1 cellular context compared by ENCODE assay signal in the genomic region with DNA sequence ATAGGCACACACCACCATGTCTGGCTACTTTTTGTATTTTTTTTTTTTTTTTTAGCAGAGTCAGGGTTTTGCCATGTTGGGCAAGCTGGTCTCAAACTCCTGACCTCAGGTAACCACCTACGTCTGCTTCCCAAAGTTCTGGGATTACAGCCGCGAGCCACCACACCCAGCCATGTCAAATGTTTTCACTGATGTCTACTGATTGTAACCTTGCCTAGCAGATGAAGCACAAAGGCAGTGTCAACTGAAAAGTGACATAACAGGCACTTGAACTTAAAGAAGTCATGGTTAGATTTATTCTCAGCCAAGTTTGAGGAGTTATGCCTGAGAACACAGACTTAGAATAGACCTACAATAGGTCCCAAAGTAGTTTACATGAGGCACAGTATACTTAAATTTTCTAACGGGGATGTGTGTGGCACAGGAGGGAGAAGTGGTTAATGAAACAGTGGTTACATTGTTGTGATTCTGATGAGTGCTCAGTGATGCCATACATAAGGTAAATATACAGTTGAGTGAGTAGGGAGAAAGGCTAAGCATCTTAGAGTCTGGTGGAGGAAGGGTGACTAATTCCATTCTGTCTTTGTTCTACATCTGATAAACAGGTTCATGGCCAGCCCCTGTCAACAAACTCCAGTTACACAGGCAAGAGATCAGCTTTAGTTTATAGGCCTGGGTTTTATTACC.
TF ChIP-seq lines count a peak whose summit lies in the region.

No MANE protein-coding gene starts in this region.

TF ChIP-seq in H1, 55 proteins besides CTCF, POLR2A, EP300 and RAD21:
- TF ChIP-seq ASH2L (IDR thresholded peaks at IDR 0.05; ENCODE audit: low read length) (no peak), SP2 (IDR thresholded peaks at IDR 0.05; ENCODE audit: low read length) (no peak), BCL11A (IDR thresholded peaks at IDR 0.05; ENCODE audit: low read depth in 2 of 2, low read length in 2 of 2) (no peak), TAF1 (IDR thresholded peaks at IDR 0.05; ENCODE audit: low read depth, low read length) (no peak), BRCA1 (IDR thresholded peaks at IDR 0.05; ENCODE audit: low read depth, low read length) (no peak), RXRA (IDR thresholded peaks at IDR 0.05; ENCODE audit: insufficient read depth, low read depth, low read length) (no peak), SUZ12 (IDR thresholded peaks at IDR 0.05; ENCODE audit: low read length) (no peak), RBBP5 (IDR thresholded peaks at IDR 0.05; ENCODE audit: borderline replicate concordance, low read depth, low read length) (no peak), MAFK (IDR thresholded peaks at IDR 0.05; ENCODE audit: low read depth, low read length) (no peak)
- TF ChIP-seq, protein P1, sequence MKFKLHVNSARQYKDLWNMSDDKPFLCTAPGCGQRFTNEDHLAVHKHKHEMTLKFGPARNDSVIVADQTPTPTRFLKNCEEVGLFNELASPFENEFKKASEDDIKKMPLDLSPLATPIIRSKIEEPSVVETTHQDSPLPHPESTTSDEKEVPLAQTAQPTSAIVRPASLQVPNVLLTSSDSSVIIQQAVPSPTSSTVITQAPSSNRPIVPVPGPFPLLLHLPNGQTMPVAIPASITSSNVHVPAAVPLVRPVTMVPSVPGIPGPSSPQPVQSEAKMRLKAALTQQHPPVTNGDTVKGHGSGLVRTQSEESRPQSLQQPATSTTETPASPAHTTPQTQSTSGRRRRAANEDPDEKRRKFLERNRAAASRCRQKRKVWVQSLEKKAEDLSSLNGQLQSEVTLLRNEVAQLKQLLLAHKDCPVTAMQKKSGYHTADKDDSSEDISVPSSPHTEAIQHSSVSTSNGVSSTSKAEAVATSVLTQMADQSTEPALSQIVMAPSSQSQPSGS (IDR thresholded peaks at IDR 0.05; ENCODE audit: low read length), result no peak
